ENCODE assay signal across 20 cellular contexts in genomic region chr15:32721594-32721993, GRCh38. TPM values are rescaled to one million over a fixed set of nuclear protein-coding genes. Genes with fewer than 3 reads are reported as not detected.
"Had no signal": no experiment of that assay in that cellular context is flagged by ENCODE, and none has a peak within 500 bp of the region (broad histone marks: within the 10 kb centered on the region; RNA-seq: fewer than 3 reads in every experiment).

No MANE protein-coding gene starts in this region.

- DNase-seq: activated CD4-positive, alpha-beta T cell treated with anti-CD3 and anti-CD28 coated beads, Interleukin-2, amount 50 U/mL, for 1 hour; activated CD8-positive, alpha-beta memory T cell treated with anti-CD3 and anti-CD28 coated beads for 24 hours; activated naive CD8-positive, alpha-beta T cell treated with anti-CD3 and anti-CD28 coated beads for 36 hours; endodermal cell; left ventricle myocardium superior; natural killer cell; small intestine; stimulated activated CD4-positive, alpha-beta T cell treated with anti-CD3 and anti-CD28 coated beads, Interleukin-4, amount 100 ng/mL, for 4 hours; stimulated activated CD8-positive, alpha-beta memory T cell treated with anti-CD3 and anti-CD28 coated beads, Interleukin-4, amount 100 ng/mL, for 48 hours; SW 1271; upper lobe of left lung had no signal

- H3K36me3 ChIP-seq: right atrium auricular region, suprapubic skin, upper lobe of left lung had no signal

- H3K9me3 ChIP-seq: right atrium auricular region, suprapubic skin, upper lobe of left lung had no signal

- H3K36me3 Mint-ChIP-seq: activated naive CD8-positive, alpha-beta T cell treated with anti-CD3 and anti-CD28 coated beads for 36 hours; memory B cell had no signal

- FAIRE-seq: bronchial epithelial cell, small intestine, TTC549 had no signal

- H3K79me2 ChIP-seq: hepatocyte had no signal

- H3K4me2 ChIP-seq: hepatocyte had no signal

- H3K4me3 Mint-ChIP-seq: activated naive CD8-positive, alpha-beta T cell treated with anti-CD3 and anti-CD28 coated beads for 36 hours; endodermal cell; memory B cell; natural killer cell; stimulated activated naive CD8-positive, alpha-beta T cell treated with anti-CD3 and anti-CD28 coated beads, Interleukin-15, Interleukin-2, amounts not matched to agents 100 ng/mL and 50 ng/mL, for 24 hours had no signal

- H2AFZ ChIP-seq: hepatocyte had no signal

- ATAC-seq: activated CD4-positive, CD25-positive, alpha-beta regulatory T cell treated with anti-CD3 and anti-CD28 coated beads, Interleukin-2, amount 50 U/mL, for 24 hours; left ventricle myocardium superior; natural killer cell had no signal

- H3K9me3 Mint-ChIP-seq: stimulated activated naive CD8-positive, alpha-beta T cell treated with anti-CD3 and anti-CD28 coated beads, Interleukin-15, Interleukin-2, amounts not matched to agents 100 ng/mL and 50 ng/mL, for 24 hours had no signal

- H3K27ac Mint-ChIP-seq: activated naive CD8-positive, alpha-beta T cell treated with anti-CD3 and anti-CD28 coated beads for 36 hours; endodermal cell; memory B cell; natural killer cell; stimulated activated naive CD8-positive, alpha-beta T cell treated with anti-CD3 and anti-CD28 coated beads, Interleukin-15, Interleukin-2, amounts not matched to agents 100 ng/mL and 50 ng/mL, for 24 hours had no signal

- H3K27ac ChIP-seq: hepatocyte, right atrium auricular region, suprapubic skin, upper lobe of left lung had no signal

- H3K4me3 ChIP-seq: hepatocyte, right atrium auricular region, suprapubic skin, upper lobe of left lung had no signal

RNA-seq across cellular contexts. Expression of gene GREM1, which starts 3.8 kb away (rescaled TPM):
- total RNA-seq: activated naive CD8-positive, alpha-beta T cell treated with anti-CD3 and anti-CD28 coated beads for 36 hours; natural killer cell; T-helper 2 cell treated with Interferon-gamma antibody and Interleukin-4, amounts not matched to agents 100 ng/mL and 5 ng/mL, for 36 hours had no signal
